In the genomic region with DNA sequence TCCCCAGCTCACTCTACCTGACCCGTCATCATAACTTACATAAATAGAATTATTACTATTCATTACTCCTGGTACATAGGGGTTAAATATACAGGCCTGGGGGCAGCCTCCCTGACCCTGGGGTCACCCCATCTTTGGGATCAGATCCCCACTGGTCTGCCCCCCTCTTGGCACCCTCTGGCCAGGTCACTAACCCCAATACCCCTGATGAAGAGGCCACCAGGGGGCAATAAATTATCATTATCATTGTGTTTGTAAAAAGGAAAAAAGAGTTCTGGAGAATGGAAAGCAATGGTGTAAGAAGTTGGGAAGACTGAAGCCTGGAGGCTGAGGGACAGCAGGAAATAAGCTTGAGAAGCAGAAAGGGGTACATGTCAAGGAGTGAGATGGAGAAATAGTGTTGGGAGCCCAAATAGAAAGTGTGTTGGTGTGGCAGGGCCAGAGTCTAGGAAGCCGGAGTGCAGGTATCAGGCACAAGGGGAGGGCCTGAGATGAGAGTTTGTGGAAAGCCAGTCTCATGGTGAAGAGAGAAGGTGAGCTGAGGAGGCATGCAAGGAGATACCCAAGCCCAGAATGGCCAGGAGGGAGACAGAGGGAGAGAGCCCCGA, we compare ENCODE assay signal across 10 cellular contexts. TPM values are rescaled to one million over a fixed set of nuclear protein-coding genes. Genes with fewer than 3 reads are reported as not detected.
DNase-seq lines count a peak whose midpoint lies in the region; ATAC-seq and TF ChIP-seq lines count a peak whose summit lies in the region.
"Had no signal": no experiment of that assay in that cellular context is flagged by ENCODE, and none has a peak within 500 bp of the region (broad histone marks: within the 10 kb centered on the region; RNA-seq: fewer than 3 reads in every experiment).

No MANE protein-coding gene starts in this region.

- no peak for TF ChIP-seq EP300 in gastroesophageal sphincter (IDR thresholded peaks at IDR 0.05)

- H3K4me1 Mint-ChIP-seq in activated T-cell treated with anti-CD3 and anti-CD28 coated beads, Interleukin-2, amount 50 U/mL, for 24 hours (ENCODE audit: low read depth), result peaks cover 22% of the 10 kb centered on the region

- intact Hi-C loops in left ventricle myocardium inferior (cut with micrococcal nuclease), result no loop called here
- intact Hi-C loops in cardiac septum (cut with DNase I), result no loop called here

- ATAC-seq in SK-N-SH treated with all-trans-retinoic acid at 6 μM for 48 hours, result no peak
- no peak for ATAC-seq in gastroesophageal sphincter

- no peak for DNase-seq in left ventricle myocardium inferior
- no peak for DNase-seq in cardiac septum (ENCODE audit: low spot score)
- no peak for DNase-seq in activated T-cell treated with anti-CD3 and anti-CD28 coated beads, Interleukin-2, amount 50 U/mL, for 24 hours
- DNase-seq in NCI-H2081 (lab: John Stamatoyannopoulos, UW), result no peak
- DNase-seq in NCI-H526 (lab: John Stamatoyannopoulos, UW), result no peak
- no peak for DNase-seq in DMS79 (lab: John Stamatoyannopoulos, UW)
- DNase-seq: activated T-cell treated with anti-CD3 and anti-CD28 coated beads for 4 hours had no signal

- H3K27me3 ChIP-seq in left ventricle myocardium inferior (ENCODE audit: low read depth) (peaks cover 29% of the 10 kb centered on the region), gastroesophageal sphincter (peaks cover 33% of the 10 kb centered on the region)

- H3K9me3 ChIP-seq in left ventricle myocardium inferior (replicated peaks) (no peaks in the 10 kb centered on the region), gastroesophageal sphincter (no peaks in the 10 kb centered on the region)

- 89 to 90% methylated on average over 3 of the region's 3 CpGs for WGBS in gastroesophageal sphincter (ENCODE audit: low coverage in 1 of 2), 2 donors

- H3K4me1 ChIP-seq in left ventricle myocardium inferior, result peaks cover 25% of the 10 kb centered on the region
- peaks cover 0 to 29% (median 7%) of the 10 kb centered on the region in 3 donors for H3K4me1 ChIP-seq in gastroesophageal sphincter

- H3K27ac ChIP-seq in left ventricle myocardium inferior (replicated peaks) (no peak overlapping the region), gastroesophageal sphincter (no peak overlapping the region)

- H3K36me3 ChIP-seq in left ventricle myocardium inferior (no peaks in the 10 kb centered on the region), gastroesophageal sphincter (no peaks in the 10 kb centered on the region)

- H3K9me3 Mint-ChIP-seq in activated T-cell treated with anti-CD3 and anti-CD28 coated beads, Interleukin-2, amount 50 U/mL, for 24 hours, result no peaks in the 10 kb centered on the region

- H3K4me3 ChIP-seq in left ventricle myocardium inferior (no peak overlapping the region), gastroesophageal sphincter (no peak overlapping the region)

- no peaks in the 10 kb centered on the region for H3K36me3 Mint-ChIP-seq in activated T-cell treated with anti-CD3 and anti-CD28 coated beads, Interleukin-2, amount 50 U/mL, for 24 hours (ENCODE audit: low read depth)

- H3K4me3 Mint-ChIP-seq in activated T-cell treated with anti-CD3 and anti-CD28 coated beads, Interleukin-2, amount 50 U/mL, for 24 hours, result no peak overlapping the region

- peaks cover 11% of the 10 kb centered on the region for H3K27me3 Mint-ChIP-seq in activated T-cell treated with anti-CD3 and anti-CD28 coated beads, Interleukin-2, amount 50 U/mL, for 24 hours

- TF ChIP-seq POLR2A in gastroesophageal sphincter (IDR thresholded peaks at IDR 0.05), result no peak

- peak; percentile 39 for TF ChIP-seq CTCF in left ventricle myocardium inferior (IDR thresholded peaks at IDR 0.05; ENCODE audit: borderline replicate concordance)
- TF ChIP-seq CTCF in gastroesophageal sphincter (IDR thresholded peaks at IDR 0.05), result peak in 3 of 4 experiments; percentile 36 to 47 (median 36)

- H3K27ac Mint-ChIP-seq in activated T-cell treated with anti-CD3 and anti-CD28 coated beads, Interleukin-2, amount 50 U/mL, for 24 hours, result no peak overlapping the region

TF ChIP-seq in SK-N-SH treated with all-trans-retinoic acid at 6 μM for 48 hours, 23 proteins besides CTCF, POLR2A, EP300 and RAD21:
- no peak for TF ChIP-seq ARNTL (CRISPR knock-in tag; IDR thresholded peaks at IDR 0.05; ENCODE audit: borderline replicate concordance, low read depth)
- TF ChIP-seq ZFP30 (CRISPR knock-in tag; IDR thresholded peaks at IDR 0.05), result peak; percentile 30; the same call in 1 of the 2 replicates

RNA-seq across cellular contexts. Expression of gene AAAS, which starts 6.1 kb away (rescaled TPM):
- 45.1 TPM for total RNA-seq in left ventricle myocardium inferior
- 39.8 TPM for total RNA-seq in cardiac septum
- total RNA-seq in gastroesophageal sphincter, result 10 to 100 TPM; 36.4 to 88.9 (median 46.5) TPM

RNA-seq across cellular contexts. Expression of gene SP7, which starts 8.6 kb away (rescaled TPM):
- not detected for total RNA-seq in left ventricle myocardium inferior
- total RNA-seq in cardiac septum, result not detected
- not detected for total RNA-seq in gastroesophageal sphincter
- total RNA-seq: NCI-H460 had no signal

RNA-seq across cellular contexts. Expression of gene MYG1, which starts 28.0 kb away (rescaled TPM):
- total RNA-seq in left ventricle myocardium inferior, result 34.8 TPM
- total RNA-seq in cardiac septum, result 29.5 TPM
- 10 to 100 TPM; 40.9 to 49.2 (median 46.3) TPM for total RNA-seq in gastroesophageal sphincter

RNA-seq across cellular contexts. Expression of gene PFDN5, which starts 32.2 kb away (rescaled TPM):
- total RNA-seq in left ventricle myocardium inferior (399 TPM), cardiac septum (322 TPM), gastroesophageal sphincter (100 to 1,000 TPM; 390 to 782 (median 568) TPM)

RNA-seq across cellular contexts. Expression of gene SP1, which starts 52.4 kb away (rescaled TPM):
- 27.4 TPM for total RNA-seq in left ventricle myocardium inferior
- total RNA-seq in cardiac septum, result 31.3 TPM
- total RNA-seq in gastroesophageal sphincter, result 10 to 100 TPM; 68.0 to 80.5 (median 74.0) TPM
